In genomic region chr1:37533317-37534093, GRCh38 we compare ENCODE assay signal across 18 cellular contexts. TPM values are rescaled to one million over a fixed set of nuclear protein-coding genes. Genes with fewer than 3 reads are reported as not detected.
DNase-seq lines count a peak whose midpoint lies in the region; ATAC-seq and TF ChIP-seq lines count a peak whose summit lies in the region.
"Had no signal": no experiment of that assay in that cellular context is flagged by ENCODE, and none has a peak within 500 bp of the region (broad histone marks: within the 10 kb centered on the region; RNA-seq: fewer than 3 reads in every experiment).

No MANE protein-coding gene starts in this region.

- no peaks in the 10 kb centered on the region for H4K20me1 ChIP-seq in fibroblast of lung (ENCODE audit: control insufficient read depth, extremely low read depth, insufficient read depth, low read length)

- DNase-seq in AG04450 (ENCODE audit: low read depth, low spot score) (no peak), Panc1 (ENCODE audit: low read depth, low spot score) (no peak), fibroblast of lung (ENCODE audit: low read depth in 2 of 2) (no peak), prostate gland (ENCODE audit: low spot score) (no peak), NCI-H146 (lab: John Stamatoyannopoulos, UW) (no peak), DMS153 treated with DMSO at 0.1 percent for 48 hours (lab: John Stamatoyannopoulos, UW; ENCODE audit: unreplicated experiment) (no peak)
- DNase-seq in activated CD4-positive, alpha-beta T cell treated with anti-CD3 and anti-CD28 coated beads, Interleukin-2, amount 10 ng/mL, durations not matched to agents 24 days and 14 days = no peak
- DNase-seq: activated CD4-positive, alpha-beta T cell treated with anti-CD3 and anti-CD28 coated beads, Interleukin-2, amount 50 U/mL, for 48 hours; activated effector memory CD4-positive, alpha-beta T cell treated with anti-CD3 and anti-CD28 coated beads, Interleukin-2, amount 50 U/mL, for 16 hours; GOT3; KG1; NCI-H187; NCI-H524 treated with DMSO at 0.1 percent for 48 hours; RPMI8226; stimulated activated CD4-positive, alpha-beta T cell treated with anti-CD3 and anti-CD28 coated beads, Interleukin-12 subunit alpha, Interleukin-12 subunit beta, amount 100 ng/mL, for 4 hours; T1000 had no signal

- no peak overlapping the region for H3K27ac Mint-ChIP-seq in activated CD4-positive, alpha-beta T cell treated with anti-CD3 and anti-CD28 coated beads, Interleukin-2, amount 10 ng/mL, durations not matched to agents 24 days and 14 days

- H3K27me3 ChIP-seq in AG04450 (ENCODE audit: control insufficient read depth, insufficient read depth, low read length) = no peaks in the 10 kb centered on the region
- H3K27me3 ChIP-seq in Panc1 (ENCODE audit: control insufficient read depth, insufficient read depth, low read length) = no peaks in the 10 kb centered on the region
- H3K27me3 ChIP-seq in fibroblast of lung (ENCODE audit: control insufficient read depth, insufficient read depth, low read length) = no peaks in the 10 kb centered on the region
- no peaks in the 10 kb centered on the region for H3K27me3 ChIP-seq in prostate gland (replicated peaks; ENCODE audit: insufficient read depth)

- 85% methylated on average over 4 of the region's 4 CpGs for WGBS in prostate gland

- TF ChIP-seq POLR2A in prostate gland (IDR thresholded peaks at IDR 0.05) = no peak

- peaks cover 35% of the 10 kb centered on the region for H3K36me3 Mint-ChIP-seq in activated CD4-positive, alpha-beta T cell treated with anti-CD3 and anti-CD28 coated beads, Interleukin-2, amount 10 ng/mL, durations not matched to agents 24 days and 14 days (ENCODE audit: low read depth)

- in situ Hi-C loops in Panc1 (cut with HindIII; ENCODE audit: low pct_unique_long_range_greater_than_20kb, low sequenced_read_pairs) = no loop called here

- TF ChIP-seq CTCF in AG04450 (IDR thresholded peaks at IDR 0.05; ENCODE audit: low read depth, low read length) (no peak), Panc1 (IDR thresholded peaks at IDR 0.05) (no peak), fibroblast of lung (conservative IDR thresholded peaks at IDR 0.05 in 1 of 2, IDR thresholded peaks at IDR 0.05 in 1 of 2; ENCODE audit: low read depth in 1 of 2, low read length in 2 of 2) (no peak), prostate gland (IDR thresholded peaks at IDR 0.05) (no peak)

- H3K4me2 ChIP-seq in fibroblast of lung (ENCODE audit: extremely low read depth, insufficient read depth, low read length) = no peak overlapping the region

- BruUV-seq in Panc1 (replicated peaks; lab: Mats Ljungman, UMichigan) = no TSS peak

- intact Hi-C loops in Panc1 (cut with micrococcal nuclease; ENCODE audit: unreplicated experiment) = no loop called here
- intact Hi-C loops in prostate gland (cut with DNase I) = no loop called here
- intact Hi-C loops in activated CD4-positive, alpha-beta T cell treated with anti-CD3 and anti-CD28 coated beads, Interleukin-2, amount 10 ng/mL, durations not matched to agents 24 days and 14 days (cut with micrococcal nuclease) = no loop called here

- CTCF ChIA-PET in AG04450 (lab: Charles Lee) (interaction anchor here (1.4 to 2.2 kb wide), 2 partner anchors 19 to 149 kb away, joined by 3 to 15 read pairs; partner anchors contain the start of gene MEAF6), Panc1 (lab: Charles Lee) (interaction anchor here (0.5 to 0.6 kb wide), 2 partner anchors 19 to 30 kb away, joined by 5 read pairs; partner anchors contain the start of gene MEAF6)

- H3K4me3 ChIP-seq in AG04450 (ENCODE audit: low read depth, low read length) (no peak overlapping the region), Panc1 (ENCODE audit: low read depth in 2 of 2, low read length in 2 of 2) (no peak overlapping the region), fibroblast of lung (replicated peaks in 1 of 4; ENCODE audit: control extremely low read depth in 1 of 4, insufficient read depth in 1 of 4, low read depth in 3 of 4, low read length in 4 of 4) (no peak overlapping the region), prostate gland (no peak overlapping the region)
- H3K4me3 ChIP-seq: GM12878 had no signal

- H3K27ac ChIP-seq in AG04450 (ENCODE audit: low read depth, low read length) (peak overlapping the region; percentile 67), Panc1 (ENCODE audit: low read length) (peak overlapping the region; percentile 34; the same call in 1 of the 2 replicates), fibroblast of lung (ENCODE audit: insufficient read depth, low read length) (peak overlapping the region; percentile 6), prostate gland (peak overlapping the region; percentile 53 to 85)

- ATAC-seq in Panc1 (no peak), HG03378 (IDR thresholded peaks at IDR 0.05; ENCODE audit: unreplicated experiment) (no peak)
- ATAC-seq: GM12878 had no signal

- peaks cover 5% of the 10 kb centered on the region for H3K4me1 ChIP-seq in Panc1 (ENCODE audit: control insufficient read depth, insufficient read depth, low read length)
- H3K4me1 ChIP-seq in fibroblast of lung (ENCODE audit: control insufficient read depth, extremely low read depth, insufficient read depth, low read length) = peaks cover 2% of the 10 kb centered on the region
- H3K4me1 ChIP-seq in prostate gland (replicated peaks) = no peaks in the 10 kb centered on the region

- no peak overlapping the region for H3K9ac ChIP-seq in fibroblast of lung (ENCODE audit: insufficient read depth, low read length)

- no peak overlapping the region for H2AFZ ChIP-seq in fibroblast of lung (ENCODE audit: low read length)

- POLR2A ChIA-PET in AG04450 (lab: Yijun Ruan, JAX) = interaction anchor here (1.7 kb wide), 1 partner anchor 19 kb away, joined by 6 read pairs; the partner anchor contains the start of gene MEAF6
- POLR2A ChIA-PET in Panc1 (lab: Charles Lee) = interaction anchor here (0.5 to 0.6 kb wide), 3 partner anchors 15 to 47 kb away, joined by 3 to 9 read pairs (median 5); no protein-coding TSS in a partner anchor

- H3K79me2 ChIP-seq in fibroblast of lung (ENCODE audit: control insufficient read depth, insufficient read depth, low read length) = no peaks in the 10 kb centered on the region

- H3K4me3 Mint-ChIP-seq in activated CD4-positive, alpha-beta T cell treated with anti-CD3 and anti-CD28 coated beads, Interleukin-2, amount 10 ng/mL, durations not matched to agents 24 days and 14 days = no peak overlapping the region

- H3K27me3 Mint-ChIP-seq in activated CD4-positive, alpha-beta T cell treated with anti-CD3 and anti-CD28 coated beads, Interleukin-2, amount 10 ng/mL, durations not matched to agents 24 days and 14 days = no peaks in the 10 kb centered on the region

- H3K36me3 ChIP-seq in Panc1 (ENCODE audit: control insufficient read depth, insufficient read depth, low read length) = peaks cover 4% of the 10 kb centered on the region
- H3K36me3 ChIP-seq in fibroblast of lung (ENCODE audit: control insufficient read depth, insufficient read depth, low read length) = peaks cover 2% of the 10 kb centered on the region
- no peaks in the 10 kb centered on the region for H3K36me3 ChIP-seq in prostate gland

- H3K4me1 Mint-ChIP-seq in activated CD4-positive, alpha-beta T cell treated with anti-CD3 and anti-CD28 coated beads, Interleukin-2, amount 10 ng/mL, durations not matched to agents 24 days and 14 days = peaks cover 7% of the 10 kb centered on the region

- H3K9me3 ChIP-seq in AG04450 (ENCODE audit: control insufficient read depth, insufficient read depth, low read length) = no peaks in the 10 kb centered on the region
- H3K9me3 ChIP-seq in Panc1 (ENCODE audit: control insufficient read depth, insufficient read depth, low read depth, low read length) = no peaks in the 10 kb centered on the region
- H3K9me3 ChIP-seq in fibroblast of lung (ENCODE audit: control insufficient read depth, insufficient read depth, low read depth, low read length) = no peaks in the 10 kb centered on the region
- H3K9me3 ChIP-seq in prostate gland = no peaks in the 10 kb centered on the region

- no peaks in the 10 kb centered on the region for H3K9me3 Mint-ChIP-seq in activated CD4-positive, alpha-beta T cell treated with anti-CD3 and anti-CD28 coated beads, Interleukin-2, amount 10 ng/mL, durations not matched to agents 24 days and 14 days

RNA-seq across cellular contexts. Expression of gene MEAF6, which starts 18.9 kb away (rescaled TPM):
- polyA plus RNA-seq in AG04450 (2011; rRNA removed) (59.6 and 69.6 TPM in 2 replicates), fibroblast of lung (49.4 and 76.4 TPM in 2 replicates)
- 18.2 and 24.1 TPM in 2 replicates for polyA minus RNA-seq in AG04450 (2011; rRNA and poly(A)+ RNA removed)
- total RNA-seq in Panc1 (2021; ENCODE audit: unreplicated experiment) (50.0 TPM), fibroblast of lung (47.5 and 56.0 TPM in 2 replicates), prostate gland (100 to 1,000 TPM; 175 to 252 TPM)
- 39.0 TPM for polyA plus RNA-seq in Panc1 (2012; ENCODE audit: insufficient read length)
- 41.8 and 54.4 TPM in 2 replicates for polyA plus RNA-seq in fibroblast of lung (2012)
- 7.5 and 8.1 TPM in 2 replicates for polyA minus RNA-seq in fibroblast of lung (ENCODE audit: low replicate concordance)
- total RNA-seq in activated CD4-positive, alpha-beta T cell treated with anti-CD3 and anti-CD28 coated beads, Interleukin-2, amount 10 ng/mL, durations not matched to agents 24 days and 14 days = 94.4 and 95.6 TPM in 2 replicates

RNA-seq across cellular contexts. Expression of gene SNIP1, which starts 20.6 kb away (rescaled TPM):
- polyA plus RNA-seq in AG04450 (2011; rRNA removed) (7.8 and 8.9 TPM in 2 replicates), fibroblast of lung (8.0 and 8.2 TPM in 2 replicates)
- 10.7 and 13.6 TPM in 2 replicates for polyA minus RNA-seq in AG04450 (2011; rRNA and poly(A)+ RNA removed)
- total RNA-seq in Panc1 (2021; ENCODE audit: unreplicated experiment) (21.4 TPM), fibroblast of lung (10.9 and 11.3 TPM in 2 replicates), prostate gland (10 to 100 TPM; 27.6 to 45.7 TPM)
- polyA plus RNA-seq in Panc1 (2012; ENCODE audit: insufficient read length) = 22.6 TPM
- polyA plus RNA-seq in fibroblast of lung (2012) = 7.1 and 9.5 TPM in 2 replicates
- 3.5 and 4.5 TPM in 2 replicates for polyA minus RNA-seq in fibroblast of lung (ENCODE audit: low replicate concordance)
- 22.7 and 25.4 TPM in 2 replicates for total RNA-seq in activated CD4-positive, alpha-beta T cell treated with anti-CD3 and anti-CD28 coated beads, Interleukin-2, amount 10 ng/mL, durations not matched to agents 24 days and 14 days

RNA-seq across cellular contexts. Expression of gene DNALI1, which starts 23.2 kb away (rescaled TPM):
- polyA plus RNA-seq in AG04450 (2011; rRNA removed) = 13.1 and 14.2 TPM in 2 replicates
- 9.9 and 11.3 TPM in 2 replicates for polyA minus RNA-seq in AG04450 (2011; rRNA and poly(A)+ RNA removed)
- 0.36 TPM for total RNA-seq in Panc1 (2021; ENCODE audit: unreplicated experiment)
- polyA plus RNA-seq in Panc1 (2012; ENCODE audit: insufficient read length) = 0.36 TPM
- total RNA-seq in fibroblast of lung = 3.6 and 5.0 TPM in 2 replicates
- 8.3 and 13.4 TPM in 2 replicates for polyA plus RNA-seq in fibroblast of lung
- 20.5 and 23.2 TPM in 2 replicates for polyA plus RNA-seq in fibroblast of lung (2012)
- 5.5 and 18.9 TPM in 2 replicates for polyA minus RNA-seq in fibroblast of lung (ENCODE audit: low replicate concordance)
- total RNA-seq in prostate gland = 10 to 100 TPM; 23.8 to 37.4 TPM
- not detected in 2 replicates for total RNA-seq in activated CD4-positive, alpha-beta T cell treated with anti-CD3 and anti-CD28 coated beads, Interleukin-2, amount 10 ng/mL, durations not matched to agents 24 days and 14 days
- total RNA-seq: GM12878 had no signal

RNA-seq across cellular contexts. Expression of gene ZC3H12A, which starts 59.1 kb away (rescaled TPM):
- 4.3 and 6.4 TPM in 2 replicates for polyA plus RNA-seq in AG04450 (2011; rRNA removed)
- 7.2 and 13.7 TPM in 2 replicates for polyA minus RNA-seq in AG04450 (2011; rRNA and poly(A)+ RNA removed)
- 9.4 TPM for total RNA-seq in Panc1 (2021; ENCODE audit: unreplicated experiment)
- 7.1 TPM for polyA plus RNA-seq in Panc1 (2012; ENCODE audit: insufficient read length)
- 6.7 and 7.8 TPM in 2 replicates for total RNA-seq in fibroblast of lung
- polyA plus RNA-seq in fibroblast of lung = 4.8 and 4.9 TPM in 2 replicates
- polyA plus RNA-seq in fibroblast of lung (2012) = 3.8 and 4.4 TPM in 2 replicates
- polyA minus RNA-seq in fibroblast of lung (ENCODE audit: low replicate concordance) = 4.2 and 17.8 TPM in 2 replicates
- total RNA-seq in prostate gland = 10 to 100 TPM; 74.4 to 97.1 TPM
- 39.3 and 40.4 TPM in 2 replicates for total RNA-seq in activated CD4-positive, alpha-beta T cell treated with anti-CD3 and anti-CD28 coated beads, Interleukin-2, amount 10 ng/mL, durations not matched to agents 24 days and 14 days

Comparison
In these comparisons a context has a peak if more than half of its experiments do, and no peak if none do; other contexts are left out.
1. H3K27ac ChIP-seq: peak in every context shown above with its lines; median percentile 69 in prostate gland; 67 in AG04450; 34 in Panc1; 6 in fibroblast of lung.